ENCODE assay signal across 30 cellular contexts in genomic region chr14:104996483-104996882, GRCh38. TPM values are rescaled to one million over a fixed set of nuclear protein-coding genes. Genes with fewer than 3 reads are reported as not detected.
"Had no signal": no experiment of that assay in that cellular context is flagged by ENCODE, and none has a peak within 500 bp of the region (broad histone marks: within the 10 kb centered on the region; RNA-seq: fewer than 3 reads in every experiment).

No MANE protein-coding gene starts in this region.

- H3K27me3 Mint-ChIP-seq: memory B cell; naive thymus-derived CD4-positive, alpha-beta T cell; natural killer cell treated with Interleukin-12 subunit alpha and Interleukin-12 subunit beta and Interleukin-15 and Interleukin-18, amount 100 ng/mL, for 72 hours; stimulated activated naive B cell treated with anti-CD40 and anti-IgM and Interleukin-4, amounts not matched to agents 10 μg/mL and 1 μg/mL and 100 μg/mL, for 72 hours had no signal

- H3K79me2 ChIP-seq: parathyroid adenoma had no signal

- H3K36me3 ChIP-seq: neutrophil, prostate gland, transverse colon had no signal

- H3K9ac ChIP-seq: parathyroid adenoma had no signal

- H3K36me3 Mint-ChIP-seq: memory B cell; natural killer cell treated with Interleukin-12 subunit alpha and Interleukin-12 subunit beta and Interleukin-15 and Interleukin-18, amount 100 ng/mL, for 72 hours had no signal

- H3K4me3 ChIP-seq: left ventricle myocardium inferior, lung, mucosa of descending colon, prostate gland, skin epidermis, stomach, testis, thyroid gland, transverse colon, upper lobe of left lung, vagina had no signal

- H3K4me3 Mint-ChIP-seq: memory B cell; naive thymus-derived CD4-positive, alpha-beta T cell; natural killer cell treated with Interleukin-12 subunit alpha and Interleukin-12 subunit beta and Interleukin-15 and Interleukin-18, amount 100 ng/mL, for 72 hours; neural crest cell; stimulated activated naive B cell treated with anti-CD40 and anti-IgM and Interleukin-4, amounts not matched to agents 10 μg/mL and 1 μg/mL and 100 μg/mL, for 72 hours had no signal

- H3K9me3 ChIP-seq: mucosa of descending colon, neutrophil, prostate gland, testis, thyroid gland, transverse colon, vagina had no signal

- H2AFZ ChIP-seq: parathyroid adenoma had no signal

- DNase-seq: hippocampal formation; left ventricle myocardium inferior; midbrain; naive thymus-derived CD4-positive, alpha-beta T cell; occipital lobe; retina; stimulated activated CD4-positive, alpha-beta T cell treated with anti-CD3 and anti-CD28 coated beads, Interleukin-12 subunit alpha, Interleukin-12 subunit beta, amount 100 ng/mL, for 4 hours; stimulated activated CD4-positive, alpha-beta T cell treated with anti-CD3 and anti-CD28 coated beads, Interleukin-15, amount 100 ng/mL, for 24 hours; stimulated activated CD4-positive, alpha-beta T cell treated with anti-CD3 and anti-CD28 coated beads, Interleukin-2, amount 100 ng/mL, for 24 hours; stimulated activated CD4-positive, alpha-beta T cell treated with anti-CD3 and anti-CD28 coated beads, Interleukin-4, amount 100 ng/mL, for 1 hour; stimulated activated naive B cell treated with anti-CD40 and anti-IgM and Interleukin-4, amounts not matched to agents 10 μg/mL and 1 μg/mL and 100 μg/mL, for 72 hours; stimulated activated naive CD8-positive, alpha-beta T cell treated with anti-CD3 and anti-CD28 coated beads, Interleukin-15, Interleukin-2, amounts not matched to agents 100 U/mL and 50 U/mL, for 24 hours; stomach; testis; thyroid gland; transverse colon; upper lobe of left lung had no signal

- H3K27ac ChIP-seq: left ventricle myocardium inferior, neutrophil, parathyroid adenoma, prostate gland, skin epidermis, stomach, testis, thyroid gland, transverse colon, upper lobe of left lung, vagina had no signal

- FAIRE-seq: islet of Langerhans had no signal

- H3K9me3 Mint-ChIP-seq: memory B cell; natural killer cell treated with Interleukin-12 subunit alpha and Interleukin-12 subunit beta and Interleukin-15 and Interleukin-18, amount 100 ng/mL, for 72 hours; neural crest cell; stimulated activated naive B cell treated with anti-CD40 and anti-IgM and Interleukin-4, amounts not matched to agents 10 μg/mL and 1 μg/mL and 100 μg/mL, for 72 hours had no signal

- H3K4me1 Mint-ChIP-seq: memory B cell; neural crest cell; stimulated activated naive B cell treated with anti-CD40 and anti-IgM and Interleukin-4, amounts not matched to agents 10 μg/mL and 1 μg/mL and 100 μg/mL, for 72 hours had no signal

- H3K27me3 ChIP-seq: neutrophil, stomach, testis, thyroid gland, transverse colon, upper lobe of left lung, vagina had no signal

- H3K27ac Mint-ChIP-seq: memory B cell; naive thymus-derived CD4-positive, alpha-beta T cell; stimulated activated naive B cell treated with anti-CD40 and anti-IgM and Interleukin-4, amounts not matched to agents 10 μg/mL and 1 μg/mL and 100 μg/mL, for 72 hours had no signal

- H3K4me1 ChIP-seq: left ventricle myocardium inferior, parathyroid adenoma, prostate gland, stomach, testis, thyroid gland, transverse colon, upper lobe of left lung, vagina had no signal

- ATAC-seq: mucosa of descending colon; naive thymus-derived CD4-positive, alpha-beta T cell; natural killer cell treated with Interleukin-12 subunit alpha and Interleukin-12 subunit beta and Interleukin-15 and Interleukin-18, amount 100 ng/mL, for 72 hours; right cardiac atrium; sciatic nerve; stimulated activated naive B cell treated with anti-CD40 and anti-IgM and Interleukin-4, amounts not matched to agents 10 μg/mL and 1 μg/mL and 100 μg/mL, for 72 hours; stimulated activated naive CD8-positive, alpha-beta T cell treated with anti-CD3 and anti-CD28 coated beads, Interleukin-15, Interleukin-2, amounts not matched to agents 100 U/mL and 50 U/mL, for 24 hours had no signal

RNA-seq across cellular contexts. Expression of gene AHNAK2, which starts 18.3 kb away (rescaled TPM):
- total RNA-seq: natural killer cell treated with Interleukin-12 subunit alpha and Interleukin-12 subunit beta and Interleukin-15 and Interleukin-18, amount 100 ng/mL, for 72 hours had no signal
- polyA plus RNA-seq: naive thymus-derived CD4-positive, alpha-beta T cell had no signal
